In the genomic region with DNA sequence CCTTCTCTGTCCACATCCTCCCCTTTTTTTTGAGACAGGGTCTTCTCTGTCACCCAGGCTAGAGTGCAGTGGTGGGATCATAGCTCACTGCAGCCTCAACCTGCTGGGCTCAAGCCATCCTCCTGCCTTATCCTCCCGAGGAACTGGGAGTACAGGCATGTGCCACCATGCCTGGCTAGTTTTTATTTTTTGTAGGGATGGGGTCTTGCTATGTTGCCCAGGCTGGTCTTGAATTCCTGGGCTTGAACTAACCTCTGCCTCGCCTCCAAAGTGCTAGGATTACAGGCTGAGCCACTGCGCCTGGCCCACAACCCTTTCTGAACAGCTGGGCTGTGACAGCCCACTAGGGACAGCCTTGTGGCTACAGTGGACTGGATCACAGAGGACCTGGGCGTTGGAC, we compare ENCODE assay signal across 18 cellular contexts. TPM values are rescaled to one million over a fixed set of nuclear protein-coding genes. Genes with fewer than 3 reads are reported as not detected.
DNase-seq lines count a peak whose midpoint lies in the region; ATAC-seq and TF ChIP-seq lines count a peak whose summit lies in the region.
"Had no signal": no experiment of that assay in that cellular context is flagged by ENCODE, and none has a peak within 500 bp of the region (broad histone marks: within the 10 kb centered on the region; RNA-seq: fewer than 3 reads in every experiment).

No MANE protein-coding gene starts in this region.

- no peak overlapping the region for H3K4me3 ChIP-seq in BLaER1 treated with 17β-estradiol and CSF1 and Interleukin-3, amounts not matched to agents 10 nM and 100 nM
- H3K4me3 ChIP-seq: GM12878, GM23248 had no signal

- H3K27ac ChIP-seq in BLaER1 treated with 17β-estradiol and CSF1 and Interleukin-3, amounts not matched to agents 10 nM and 100 nM = no peak overlapping the region
- H3K27ac ChIP-seq: GM23248 had no signal

- TF ChIP-seq CTCF in WTC11 (IDR thresholded peaks at IDR 0.05) (no peak), nephron progenitor cell (IDR thresholded peaks at IDR 0.05) (no peak)

- no peak overlapping the region for H3K9ac ChIP-seq in BLaER1 treated with 17β-estradiol and CSF1 and Interleukin-3, amounts not matched to agents 10 nM and 100 nM
- H3K9ac ChIP-seq: GM23248 had no signal

- H3K36me3 Mint-ChIP-seq in WTC11 (no peaks in the 10 kb centered on the region), nephron progenitor cell (ENCODE audit: low read depth) (no peaks in the 10 kb centered on the region)
- H3K36me3 Mint-ChIP-seq: CD14-positive monocyte; CD8-positive, alpha-beta memory T cell had no signal

- CTCF ChIA-PET in WTC11 (lab: Charles Lee) = interaction anchor here (1.2 to 2.4 kb wide), 2 partner anchors 19 to 44 kb away, joined by 3 to 10 read pairs; a partner anchor contains a TSS

- H4K20me1 ChIP-seq in BLaER1 treated with 17β-estradiol and CSF1 and Interleukin-3, amounts not matched to agents 10 nM and 100 nM = no peaks in the 10 kb centered on the region

- H3K27me3 Mint-ChIP-seq in WTC11 (ENCODE audit: low read depth) (peaks cover 9% of the 10 kb centered on the region), nephron progenitor cell (ENCODE audit: low read depth, poor library complexity) (peaks cover 24% of the 10 kb centered on the region)
- H3K27me3 Mint-ChIP-seq: CD4-positive, alpha-beta T cell had no signal

- H3K4me1 Mint-ChIP-seq in WTC11 (peaks cover 12% of the 10 kb centered on the region), nephron progenitor cell (peaks cover 21% of the 10 kb centered on the region)

- H3K9me3 Mint-ChIP-seq in WTC11 (peaks cover 19% of the 10 kb centered on the region), nephron progenitor cell (peaks cover 10% of the 10 kb centered on the region)
- H3K9me3 Mint-ChIP-seq: HFFc6 had no signal

- no peaks in the 10 kb centered on the region for H3K27me3 ChIP-seq in BLaER1 treated with 17β-estradiol and CSF1 and Interleukin-3, amounts not matched to agents 10 nM and 100 nM

- H3K4me2 ChIP-seq in BLaER1 treated with 17β-estradiol and CSF1 and Interleukin-3, amounts not matched to agents 10 nM and 100 nM = peak overlapping the region in 7 of 11 experiments; percentile 1 to 52 (median 24); a peak in 11 of 22 replicates

- H3K27ac Mint-ChIP-seq in WTC11 = no peak overlapping the region
- peak overlapping the region; percentile 42 for H3K27ac Mint-ChIP-seq in nephron progenitor cell
- H3K27ac Mint-ChIP-seq: CD4-positive, alpha-beta T cell; CD8-positive, alpha-beta memory T cell; H9; HFFc6 had no signal

- no peak for DNase-seq in WTC11 (ENCODE audit: low spot score)
- DNase-seq in nephron progenitor cell = no peak
- no peak for DNase-seq in activated CD4-positive, alpha-beta T cell treated with anti-CD3 and anti-CD28 coated beads, Interleukin-2, amount 50 U/mL, for 4 hours
- no peak for DNase-seq in NCI-H524 treated with DMSO at 0.1 percent for 48 hours (lab: John Stamatoyannopoulos, UW)
- DNase-seq in retina = no peak
- DNase-seq: CD4-positive, alpha-beta T cell; CD8-positive, alpha-beta memory T cell; DMS 273 treated with DMSO at 0.1 percent for 48 hours; DMS79; EL; GDM1; GM23248; H9; HFFc6 had no signal

- ATAC-seq in WTC11 = no peak
- ATAC-seq: GM12878, HCT116 had no signal

- POLR2A ChIA-PET in WTC11 (lab: Charles Lee) = no interaction called here

- H3K4me1 ChIP-seq in BLaER1 treated with 17β-estradiol and CSF1 and Interleukin-3, amounts not matched to agents 10 nM and 100 nM = peaks cover 0 to 53% (median 37%) of the 10 kb centered on the region in 10 experiments; a peak in 16 of 20 replicates

- no peak overlapping the region for H3K4me3 Mint-ChIP-seq in WTC11
- no peak overlapping the region for H3K4me3 Mint-ChIP-seq in nephron progenitor cell
- H3K4me3 Mint-ChIP-seq: CD14-positive monocyte; CD4-positive, alpha-beta T cell; CD8-positive, alpha-beta memory T cell; H9; HFFc6 had no signal

- no peaks in the 10 kb centered on the region; a peak in 1 of 22 replicates for H3K36me3 ChIP-seq in BLaER1 treated with 17β-estradiol and CSF1 and Interleukin-3, amounts not matched to agents 10 nM and 100 nM

- H3K9me3 ChIP-seq in BLaER1 treated with 17β-estradiol and CSF1 and Interleukin-3, amounts not matched to agents 10 nM and 100 nM (replicated peaks in 1 of 11) = peaks cover 20 to 36% (median 26%) of the 10 kb centered on the region in 11 experiments

TF ChIP-seq in WTC11, 78 proteins besides CTCF, POLR2A, EP300 and RAD21:
- TF ChIP-seq ZNF219 (CRISPR knock-in tag; IDR thresholded peaks at IDR 0.05; ENCODE audit: borderline replicate concordance) (no peak), ZNF121 (CRISPR knock-in tag; IDR thresholded peaks at IDR 0.05) (peak; percentile 72)
- TF ChIP-seq, protein P1, sequence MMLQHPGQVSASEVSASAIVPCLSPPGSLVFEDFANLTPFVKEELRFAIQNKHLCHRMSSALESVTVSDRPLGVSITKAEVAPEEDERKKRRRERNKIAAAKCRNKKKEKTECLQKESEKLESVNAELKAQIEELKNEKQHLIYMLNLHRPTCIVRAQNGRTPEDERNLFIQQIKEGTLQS (CRISPR knock-in tag; conservative IDR thresholded peaks at IDR 0.05) = no peak

RNA-seq across cellular contexts. Expression of a gene that starts 18.1 kb away (rescaled TPM):
- total RNA-seq in WTC11 (2021) = 41.8 to 53.7 TPM (median 43.8 TPM) in 3 replicates

RNA-seq across cellular contexts. Expression of a gene that starts 40.6 kb away (rescaled TPM):
- 39.3 to 43.8 TPM (median 39.8 TPM) in 3 replicates for total RNA-seq in WTC11 (2021)

RNA-seq across cellular contexts. Expression of a gene that starts 58.7 kb away (rescaled TPM):
- 41.6 to 48.8 TPM (median 41.9 TPM) in 3 replicates for total RNA-seq in WTC11 (2021)
